8 cellular contexts compared by ENCODE assay signal in the genomic region with DNA sequence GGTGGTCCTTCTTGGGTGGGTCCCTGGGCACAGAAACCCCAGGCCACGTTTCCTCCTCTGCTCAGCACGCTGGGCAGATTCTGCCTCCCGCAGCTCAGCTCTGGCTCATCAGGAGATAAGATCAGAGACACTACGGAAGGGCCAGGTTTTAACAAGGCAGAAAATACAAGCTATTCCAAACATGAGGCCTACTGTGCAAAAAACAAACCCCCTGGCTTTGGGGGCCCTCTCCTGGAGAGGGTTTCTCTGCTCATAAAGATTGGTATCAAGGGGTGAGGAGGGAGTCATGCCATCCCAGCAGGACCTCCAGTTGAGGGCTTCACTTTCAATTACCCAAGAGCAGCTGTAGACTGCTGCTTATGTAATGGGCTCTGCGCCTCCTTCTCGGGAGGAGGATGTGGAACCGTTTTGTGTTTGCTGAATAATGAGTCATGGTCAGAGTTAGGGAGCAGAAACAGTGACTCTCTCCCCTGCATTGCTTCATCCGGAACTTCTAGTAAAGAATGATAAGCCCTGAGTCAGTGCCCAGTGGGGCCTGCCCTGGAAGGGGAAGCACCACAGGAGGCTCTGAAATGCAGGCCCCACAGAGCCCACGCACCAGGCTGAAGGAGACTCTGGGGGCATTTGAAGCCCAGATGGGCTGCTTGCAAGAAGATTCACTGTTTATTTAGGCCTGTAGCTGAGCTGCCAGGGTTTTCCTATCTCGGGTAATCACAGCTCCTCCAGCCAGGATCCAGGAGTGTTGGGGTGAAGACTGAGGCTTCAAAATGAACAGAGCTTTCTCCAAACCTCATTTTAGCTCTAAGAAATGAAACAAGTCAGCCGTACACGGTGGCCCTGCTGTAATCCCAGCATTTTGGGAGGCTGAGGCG.
DNase-seq lines count a peak whose midpoint lies in the region; ATAC-seq, FAIRE-seq and TF ChIP-seq lines count a peak whose summit lies in the region.

No MANE protein-coding gene starts in this region.

- no peak overlapping the region for H4K91ac ChIP-seq in neuronal stem cell (ENCODE audit: low read depth, low read length, poor library complexity)

- H3K4ac ChIP-seq in neuronal stem cell (ENCODE audit: low read length), result no peak overlapping the region

- no peak overlapping the region for H3K27ac ChIP-seq in neuronal stem cell (replicated peaks; ENCODE audit: low read length)
- peak overlapping the region; percentile 45 to 89 (median 74) for H3K27ac ChIP-seq in tibial nerve

- in situ Hi-C loops in GM13976 (cut with MboI; ENCODE audit: low sequenced_read_pairs, unreplicated experiment), result no loop called here

- 0 out of 2 replicates have a peak, but pooled peaks have one; percentile 12 for TF ChIP-seq POLR2A in H54 (IDR thresholded peaks at IDR 0.05; ENCODE audit: low read depth, low read length)
- TF ChIP-seq POLR2A in tibial nerve (IDR thresholded peaks at IDR 0.05), result peak in 1 of 2 donors; percentile 25

- intact Hi-C loops in activated CD8-positive, alpha-beta T cell treated with anti-CD3 and anti-CD28 coated beads for 36 hours (cut with micrococcal nuclease), result no loop called here

- H3K4me3 Mint-ChIP-seq in activated CD8-positive, alpha-beta T cell treated with anti-CD3 and anti-CD28 coated beads for 36 hours, result no peak overlapping the region

- no peaks in the 10 kb centered on the region for H3K9me3 ChIP-seq in neuronal stem cell (replicated peaks in 1 of 2; ENCODE audit: control insufficient read depth in 2 of 2, insufficient read depth in 1 of 2, low read depth in 1 of 2, low read length in 2 of 2)
- no peaks in the 10 kb centered on the region for H3K9me3 ChIP-seq in tibial nerve

- H3K36me3 Mint-ChIP-seq in activated CD8-positive, alpha-beta T cell treated with anti-CD3 and anti-CD28 coated beads for 36 hours (ENCODE audit: low read depth), result no peaks in the 10 kb centered on the region

- peak; percentile 86 for FAIRE-seq in H54 (lab: Jason Lieb, UNC)

- CTCF ChIA-PET in activated CD8-positive, alpha-beta T cell treated with anti-CD3 and anti-CD28 coated beads for 36 hours (lab: Charles Lee), result interaction anchor here (0.5 kb wide), 1 partner anchor 153 kb away, joined by 3 read pairs; no protein-coding TSS in a partner anchor

- DNase-seq in GM13976 (ENCODE audit: low spot score), result peak; percentile 74
- DNase-seq in H54 (ENCODE audit: insufficient read length, low spot score), result peak; percentile 69
- peak; percentile 98 to 99 for DNase-seq in Kasumi-1 (lab: John Stamatoyannopoulos, UW)
- DNase-seq in activated CD8-positive, alpha-beta T cell treated with anti-CD3 and anti-CD28 coated beads for 36 hours, result peak; percentile 81
- peak; percentile 99 for DNase-seq in fibroblast of villous mesenchyme (ENCODE audit: low read depth)
- DNase-seq in neuronal stem cell (ENCODE audit: low spot score), result no peak
- DNase-seq in tibial nerve (ENCODE audit: low spot score in 2 of 2), result peak; percentile 74 to 85
- DNase-seq in NCI-H1436 treated with DMSO at 0.1 percent for 48 hours (lab: John Stamatoyannopoulos, UW), result no peak

- H3K9me3 Mint-ChIP-seq in activated CD8-positive, alpha-beta T cell treated with anti-CD3 and anti-CD28 coated beads for 36 hours, result no peaks in the 10 kb centered on the region

- no peak overlapping the region for H4K8ac ChIP-seq in neuronal stem cell (ENCODE audit: low read depth, low read length)

- H3K27me3 Mint-ChIP-seq in activated CD8-positive, alpha-beta T cell treated with anti-CD3 and anti-CD28 coated beads for 36 hours, result peaks cover 4% of the 10 kb centered on the region

- H3K14ac ChIP-seq in neuronal stem cell (ENCODE audit: low read length), result no peak overlapping the region

- WGBS in neuronal stem cell (ENCODE audit: extremely low coverage in 2 of 2, insufficient read length in 2 of 2, insufficient replicate concordance in 1 of 2), 2 donors, result no CpG with 5 or more reads among the region's 13 CpGs
- 29 to 34% methylated on average over 13 of the region's 13 CpGs for WGBS in tibial nerve, 2 donors

- H3K4me1 Mint-ChIP-seq in activated CD8-positive, alpha-beta T cell treated with anti-CD3 and anti-CD28 coated beads for 36 hours (ENCODE audit: low read depth), result peaks cover 12% of the 10 kb centered on the region

- H2AK5ac ChIP-seq in neuronal stem cell (ENCODE audit: low read depth, low read length), result no peak overlapping the region

- ATAC-seq in activated CD8-positive, alpha-beta T cell treated with anti-CD3 and anti-CD28 coated beads for 36 hours, result peak; percentile 99

- H3K27me3 ChIP-seq in neuronal stem cell (ENCODE audit: control insufficient read depth in 3 of 3, insufficient read depth in 3 of 3, low read depth in 1 of 3, low read length in 3 of 3), result no peaks in the 10 kb centered on the region
- H3K27me3 ChIP-seq in tibial nerve, result no peaks in the 10 kb centered on the region

- no peaks in the 10 kb centered on the region for H3K79me1 ChIP-seq in neuronal stem cell (ENCODE audit: low read depth, low read length)

- H2BK12ac ChIP-seq in neuronal stem cell (ENCODE audit: low read length), result no peak overlapping the region

- no peak overlapping the region for H3K23ac ChIP-seq in neuronal stem cell (ENCODE audit: low read depth, low read length, poor library complexity)

- peak overlapping the region; percentile 84 for H2AFZ ChIP-seq in neuronal stem cell (ENCODE audit: low read length)

- TF ChIP-seq EP300 in tibial nerve (IDR thresholded peaks at IDR 0.05), result peak in 1 of 2 donors; percentile 96

- H3K18ac ChIP-seq in neuronal stem cell (ENCODE audit: low read length), result peak overlapping the region; percentile 5

- TF ChIP-seq CTCF in GM13976 (IDR thresholded peaks at IDR 0.05; ENCODE audit: borderline replicate concordance, control extremely low read depth, extremely low read depth, insufficient read depth, missing control alignments), result no peak
- TF ChIP-seq CTCF in activated CD8-positive, alpha-beta T cell treated with anti-CD3 and anti-CD28 coated beads for 36 hours (IDR thresholded peaks at IDR 0.05), result no peak
- TF ChIP-seq CTCF in fibroblast of villous mesenchyme (IDR thresholded peaks at IDR 0.05; ENCODE audit: insufficient read depth, low read depth, low read length), result peak; percentile 23
- no peak for TF ChIP-seq CTCF in tibial nerve (IDR thresholded peaks at IDR 0.05)

- no peak overlapping the region for H3K4me3 ChIP-seq in fibroblast of villous mesenchyme (ENCODE audit: low read depth, low read length)
- no peak overlapping the region for H3K4me3 ChIP-seq in neuronal stem cell (ENCODE audit: low read length in 2 of 2)
- H3K4me3 ChIP-seq in tibial nerve, result no peak overlapping the region

- no peak overlapping the region for H2BK5ac ChIP-seq in neuronal stem cell (ENCODE audit: low read length)

- H3K36me3 ChIP-seq in neuronal stem cell (replicated peaks in 1 of 2; ENCODE audit: control insufficient read depth in 2 of 2, insufficient read depth in 2 of 2, low read length in 2 of 2), result no peaks in the 10 kb centered on the region
- H3K36me3 ChIP-seq in tibial nerve, result no peaks in the 10 kb centered on the region

- peaks cover 3 to 9% of the 10 kb centered on the region in 2 donors for H3K4me1 ChIP-seq in neuronal stem cell (ENCODE audit: control insufficient read depth in 2 of 2, insufficient read depth in 1 of 2, low read depth in 1 of 2, low read length in 2 of 2)
- peaks cover 0 to 46% (median 24%) of the 10 kb centered on the region in 4 donors for H3K4me1 ChIP-seq in tibial nerve

- H3K9ac ChIP-seq in neuronal stem cell (ENCODE audit: low read depth, low read length, poor library complexity), result no peak overlapping the region

- H3K4me2 ChIP-seq in neuronal stem cell (ENCODE audit: insufficient read depth, low read length, poor library complexity, severe bottlenecking), result no peak overlapping the region

- H2BK15ac ChIP-seq in neuronal stem cell (ENCODE audit: low read length), result no peak overlapping the region

- H3K27ac Mint-ChIP-seq in activated CD8-positive, alpha-beta T cell treated with anti-CD3 and anti-CD28 coated beads for 36 hours, result no peak overlapping the region

- no peak overlapping the region for H2BK120ac ChIP-seq in neuronal stem cell (ENCODE audit: low read depth, low read length)

- POLR2A ChIA-PET in activated CD8-positive, alpha-beta T cell treated with anti-CD3 and anti-CD28 coated beads for 36 hours (lab: Charles Lee), result interaction anchor here (0.9 kb wide), 1 partner anchor 15 kb away, joined by 3 read pairs; no protein-coding TSS in a partner anchor

Comparison
In these comparisons a context has a peak if more than half of its experiments do, and no peak if none do; other contexts are left out.
1. DNase-seq: peak in GM13976 (single experiment), H54 (single experiment), Kasumi-1 (2 of 2), activated CD8-positive, alpha-beta T cell treated with anti-CD3 and anti-CD28 coated beads for 36 hours (single experiment), fibroblast of villous mesenchyme (single experiment) and tibial nerve (2 of 2); none in neuronal stem cell (single experiment) and NCI-H1436 treated with DMSO at 0.1 percent for 48 hours (single experiment).